Comparison of ENCODE assay signal across 17 cellular contexts in the genomic region with DNA sequence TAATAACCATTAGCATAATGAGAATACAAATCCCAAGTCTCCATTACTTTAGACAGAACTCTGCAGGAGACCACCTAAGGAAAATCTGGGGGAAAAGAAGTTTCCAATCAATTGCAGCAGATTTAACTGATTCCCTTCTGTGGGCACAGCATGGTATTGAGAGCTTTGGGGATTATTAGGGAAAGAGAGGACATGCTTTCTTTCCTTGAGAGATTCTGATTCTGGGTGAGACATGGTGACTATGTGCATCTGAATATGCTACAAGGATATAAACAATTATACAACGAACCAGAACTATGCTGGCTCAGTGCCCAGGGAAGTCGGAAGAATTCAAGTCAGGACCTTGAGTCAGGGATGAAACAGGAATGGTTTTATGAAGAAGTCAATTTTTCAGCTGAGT.
DNase-seq lines count a peak whose midpoint lies in the region; ATAC-seq, FAIRE-seq and TF ChIP-seq lines count a peak whose summit lies in the region.
"Had no signal": no experiment of that assay in that cellular context is flagged by ENCODE, and none has a peak within 500 bp of the region (broad histone marks: within the 10 kb centered on the region; RNA-seq: fewer than 3 reads in every experiment).

No MANE protein-coding gene starts in this region.

- CTCF ChIA-PET in naive thymus-derived CD4-positive, alpha-beta T cell (lab: Charles Lee) = no interaction called here

- peaks cover 0 to 5% (median 0%) of the 10 kb centered on the region in 5 donors for H3K27me3 Mint-ChIP-seq in naive thymus-derived CD4-positive, alpha-beta T cell
- H3K27me3 Mint-ChIP-seq: activated CD8-positive, alpha-beta memory T cell treated with anti-CD3 and anti-CD28 coated beads, Interleukin-2, amount 10 ng/mL, durations not matched to agents 7 days and 5 days had no signal

- ATAC-seq in naive thymus-derived CD4-positive, alpha-beta T cell = no peak
- no peak for ATAC-seq in GM21515 (IDR thresholded peaks at IDR 0.05; ENCODE audit: unreplicated experiment)
- ATAC-seq: activated CD8-positive, alpha-beta memory T cell treated with anti-CD3 and anti-CD28 coated beads, Interleukin-2, amount 10 ng/mL, durations not matched to agents 7 days and 5 days; natural killer cell treated with Interleukin-12 subunit alpha and Interleukin-12 subunit beta and Interleukin-15 and Interleukin-18, amount 100 ng/mL, for 72 hours; T-helper 17 cell had no signal

- no peak overlapping the region for H3K4ac ChIP-seq in neuronal stem cell (ENCODE audit: low read length)

- no peak for TF ChIP-seq CTCF in fibroblast of lung (conservative IDR thresholded peaks at IDR 0.05 in 1 of 2, IDR thresholded peaks at IDR 0.05 in 1 of 2; ENCODE audit: low read depth in 1 of 2, low read length in 2 of 2)

- H4K91ac ChIP-seq in neuronal stem cell (ENCODE audit: low read depth, low read length, poor library complexity) = no peak overlapping the region

- no peak overlapping the region for H3K18ac ChIP-seq in neuronal stem cell (ENCODE audit: low read length)

- H2BK120ac ChIP-seq in neuronal stem cell (ENCODE audit: low read depth, low read length) = no peak overlapping the region

- H3K79me2 ChIP-seq in fibroblast of lung (ENCODE audit: control insufficient read depth, insufficient read depth, low read length) = no peaks in the 10 kb centered on the region

- H3K36me3 Mint-ChIP-seq in naive thymus-derived CD4-positive, alpha-beta T cell = peaks cover 0 to 7% (median 0%) of the 10 kb centered on the region in 5 donors
- H3K36me3 Mint-ChIP-seq: activated CD8-positive, alpha-beta memory T cell treated with anti-CD3 and anti-CD28 coated beads, Interleukin-2, amount 10 ng/mL, durations not matched to agents 7 days and 5 days; natural killer cell treated with Interleukin-12 subunit alpha and Interleukin-12 subunit beta and Interleukin-15 and Interleukin-18, amount 100 ng/mL, for 72 hours had no signal

- H2BK5ac ChIP-seq in neuronal stem cell (ENCODE audit: low read length) = no peak overlapping the region

- H3K4me1 Mint-ChIP-seq in naive thymus-derived CD4-positive, alpha-beta T cell = no peaks in the 10 kb centered on the region
- H3K4me1 Mint-ChIP-seq: activated CD8-positive, alpha-beta memory T cell treated with anti-CD3 and anti-CD28 coated beads, Interleukin-2, amount 10 ng/mL, durations not matched to agents 7 days and 5 days; T-helper 17 cell had no signal

- no peak overlapping the region for H4K8ac ChIP-seq in neuronal stem cell (ENCODE audit: low read depth, low read length)

- H3K27ac ChIP-seq in SJCRH30 (peak overlapping the region; percentile 62), fibroblast of lung (ENCODE audit: insufficient read depth, low read length) (no peak overlapping the region), neuronal stem cell (replicated peaks; ENCODE audit: low read length) (no peak overlapping the region)
- H3K27ac ChIP-seq in naive thymus-derived CD4-positive, alpha-beta T cell (ENCODE audit: low read depth, low read length) = no peak overlapping the region
- H3K27ac ChIP-seq: ascending aorta, thoracic aorta had no signal

- peak overlapping the region; percentile 47 for H3K4me3 ChIP-seq in SJCRH30
- H3K4me3 ChIP-seq in fibroblast of lung (replicated peaks in 1 of 4; ENCODE audit: control extremely low read depth in 1 of 4, insufficient read depth in 1 of 4, low read depth in 3 of 4, low read length in 4 of 4) = no peak overlapping the region
- H3K4me3 ChIP-seq in neuronal stem cell (ENCODE audit: low read length in 2 of 2) = no peak overlapping the region
- no peak overlapping the region for H3K4me3 ChIP-seq in naive thymus-derived CD4-positive, alpha-beta T cell (ENCODE audit: low read length)
- H3K4me3 ChIP-seq: ascending aorta, thoracic aorta had no signal

- H3K79me1 ChIP-seq in neuronal stem cell (ENCODE audit: low read depth, low read length) = no peaks in the 10 kb centered on the region

- H2AFZ ChIP-seq in fibroblast of lung (ENCODE audit: low read length) (no peak overlapping the region), neuronal stem cell (ENCODE audit: low read length) (peak overlapping the region; percentile 64)

- H2BK12ac ChIP-seq in neuronal stem cell (ENCODE audit: low read length) = no peak overlapping the region

- H3K4me2 ChIP-seq in fibroblast of lung (ENCODE audit: extremely low read depth, insufficient read depth, low read length) (peak overlapping the region; percentile 23), neuronal stem cell (ENCODE audit: insufficient read depth, low read length, poor library complexity, severe bottlenecking) (no peak overlapping the region)

- H3K9me3 ChIP-seq in SJCRH30 (replicated peaks) (peaks cover 2% of the 10 kb centered on the region; the same call in 1 of the 2 replicates), fibroblast of lung (ENCODE audit: control insufficient read depth, insufficient read depth, low read depth, low read length) (no peaks in the 10 kb centered on the region), neuronal stem cell (replicated peaks in 1 of 2; ENCODE audit: control insufficient read depth in 2 of 2, insufficient read depth in 1 of 2, low read depth in 1 of 2, low read length in 2 of 2) (peaks cover 8 to 14% of the 10 kb centered on the region in 2 donors)
- H3K9me3 ChIP-seq in naive thymus-derived CD4-positive, alpha-beta T cell (ENCODE audit: control insufficient read depth in 2 of 3, low read length in 3 of 3) = no peaks in the 10 kb centered on the region
- H3K9me3 ChIP-seq: ascending aorta, thoracic aorta had no signal

- no peaks in the 10 kb centered on the region for H3K36me3 ChIP-seq in SJCRH30
- no peaks in the 10 kb centered on the region for H3K36me3 ChIP-seq in fibroblast of lung (ENCODE audit: control insufficient read depth, insufficient read depth, low read length)
- no peaks in the 10 kb centered on the region for H3K36me3 ChIP-seq in neuronal stem cell (replicated peaks in 1 of 2; ENCODE audit: control insufficient read depth in 2 of 2, insufficient read depth in 2 of 2, low read length in 2 of 2)
- no peaks in the 10 kb centered on the region for H3K36me3 ChIP-seq in naive thymus-derived CD4-positive, alpha-beta T cell (ENCODE audit: control insufficient read depth in 2 of 3, insufficient read depth in 3 of 3, low read length in 3 of 3)
- H3K36me3 ChIP-seq: ascending aorta, thoracic aorta had no signal

- no peak overlapping the region for H3K27ac Mint-ChIP-seq in naive thymus-derived CD4-positive, alpha-beta T cell
- H3K27ac Mint-ChIP-seq: activated CD8-positive, alpha-beta memory T cell treated with anti-CD3 and anti-CD28 coated beads, Interleukin-2, amount 10 ng/mL, durations not matched to agents 7 days and 5 days; natural killer cell treated with Interleukin-12 subunit alpha and Interleukin-12 subunit beta and Interleukin-15 and Interleukin-18, amount 100 ng/mL, for 72 hours; T-helper 17 cell had no signal

- peak; percentile 74 for DNase-seq in EH (ENCODE audit: low read depth)
- peak; percentile 38 to 59 for DNase-seq in SJCRH30
- DNase-seq in fibroblast of lung (ENCODE audit: low read depth in 2 of 2) = peak; percentile 79 to 88
- no peak for DNase-seq in neuronal stem cell (ENCODE audit: low spot score)
- no peak for DNase-seq in GM19239 (ENCODE audit: insufficient read length, low spot score)
- DNase-seq in naive thymus-derived CD4-positive, alpha-beta T cell = no peak
- DNase-seq in RPMI8226 = no peak
- DNase-seq: activated CD8-positive, alpha-beta memory T cell treated with anti-CD3 and anti-CD28 coated beads, Interleukin-2, amount 10 ng/mL, durations not matched to agents 7 days and 5 days; Caco-2; NCI-H510A; stimulated activated CD4-positive, alpha-beta T cell treated with anti-CD3 and anti-CD28 coated beads, Interleukin-4, amount 100 ng/mL, for 1 hour; T-helper 17 cell had no signal

- POLR2A ChIA-PET in naive thymus-derived CD4-positive, alpha-beta T cell (lab: Charles Lee) = no interaction called here

- peaks cover 0 to 20% (median 8%) of the 10 kb centered on the region in 11 donors for H3K9me3 Mint-ChIP-seq in naive thymus-derived CD4-positive, alpha-beta T cell
- H3K9me3 Mint-ChIP-seq: natural killer cell treated with Interleukin-12 subunit alpha and Interleukin-12 subunit beta and Interleukin-15 and Interleukin-18, amount 100 ng/mL, for 72 hours had no signal

- intact Hi-C loops in naive thymus-derived CD4-positive, alpha-beta T cell (cut with micrococcal nuclease) = no loop called here

- no peak overlapping the region for H3K4me3 Mint-ChIP-seq in naive thymus-derived CD4-positive, alpha-beta T cell
- H3K4me3 Mint-ChIP-seq: activated CD8-positive, alpha-beta memory T cell treated with anti-CD3 and anti-CD28 coated beads, Interleukin-2, amount 10 ng/mL, durations not matched to agents 7 days and 5 days; natural killer cell treated with Interleukin-12 subunit alpha and Interleukin-12 subunit beta and Interleukin-15 and Interleukin-18, amount 100 ng/mL, for 72 hours; T-helper 17 cell had no signal

- no peak overlapping the region for H3K14ac ChIP-seq in neuronal stem cell (ENCODE audit: low read length)

- FAIRE-seq in GM19239 (lab: Jason Lieb, UNC) = no peak
- FAIRE-seq: GM18507 had no signal

- H2BK15ac ChIP-seq in neuronal stem cell (ENCODE audit: low read length) = no peak overlapping the region

- H3K4me1 ChIP-seq in SJCRH30 = peaks cover 30% of the 10 kb centered on the region
- H3K4me1 ChIP-seq in fibroblast of lung (ENCODE audit: control insufficient read depth, extremely low read depth, insufficient read depth, low read length) = peaks cover 2% of the 10 kb centered on the region
- H3K4me1 ChIP-seq in neuronal stem cell (ENCODE audit: control insufficient read depth in 2 of 2, insufficient read depth in 1 of 2, low read depth in 1 of 2, low read length in 2 of 2) = peaks cover 3 to 6% of the 10 kb centered on the region in 2 donors
- no peaks in the 10 kb centered on the region for H3K4me1 ChIP-seq in naive thymus-derived CD4-positive, alpha-beta T cell (ENCODE audit: control insufficient read depth in 2 of 2, insufficient read depth in 2 of 2, low read length in 2 of 2)
- H3K4me1 ChIP-seq: Caco-2 had no signal

- H3K27me3 ChIP-seq in SJCRH30 (no peaks in the 10 kb centered on the region), fibroblast of lung (ENCODE audit: control insufficient read depth, insufficient read depth, low read length) (no peaks in the 10 kb centered on the region), neuronal stem cell (ENCODE audit: control insufficient read depth in 3 of 3, insufficient read depth in 3 of 3, low read depth in 1 of 3, low read length in 3 of 3) (peaks cover 0 to 2% (median 1%) of the 10 kb centered on the region in 3 experiments)
- no peaks in the 10 kb centered on the region for H3K27me3 ChIP-seq in naive thymus-derived CD4-positive, alpha-beta T cell (ENCODE audit: control insufficient read depth in 2 of 2, insufficient read depth in 2 of 2, low read length in 2 of 2)
- H3K27me3 ChIP-seq: ascending aorta had no signal

- no peak overlapping the region for H3K9ac ChIP-seq in fibroblast of lung (ENCODE audit: insufficient read depth, low read length)
- no peak overlapping the region for H3K9ac ChIP-seq in neuronal stem cell (ENCODE audit: low read depth, low read length, poor library complexity)

- no peaks in the 10 kb centered on the region for H4K20me1 ChIP-seq in fibroblast of lung (ENCODE audit: control insufficient read depth, extremely low read depth, insufficient read depth, low read length)

- no CpG with 5 or more reads among the region's 2 CpGs for WGBS in neuronal stem cell (ENCODE audit: extremely low coverage in 2 of 2, insufficient read length in 2 of 2, insufficient replicate concordance in 1 of 2), 2 donors

- H3K23ac ChIP-seq in neuronal stem cell (ENCODE audit: low read depth, low read length, poor library complexity) = no peak overlapping the region

- no peak overlapping the region for H2AK5ac ChIP-seq in neuronal stem cell (ENCODE audit: low read depth, low read length)

Comparison
In these comparisons a context has a peak if more than half of its experiments do, and no peak if none do; other contexts are left out.
1. DNase-seq: peak in EH (single experiment), SJCRH30 (2 of 2) and fibroblast of lung (2 of 2); none in neuronal stem cell (single experiment), GM19239 (single experiment), naive thymus-derived CD4-positive, alpha-beta T cell (0 of 9) and RPMI8226 (single experiment).